In the genomic region with DNA sequence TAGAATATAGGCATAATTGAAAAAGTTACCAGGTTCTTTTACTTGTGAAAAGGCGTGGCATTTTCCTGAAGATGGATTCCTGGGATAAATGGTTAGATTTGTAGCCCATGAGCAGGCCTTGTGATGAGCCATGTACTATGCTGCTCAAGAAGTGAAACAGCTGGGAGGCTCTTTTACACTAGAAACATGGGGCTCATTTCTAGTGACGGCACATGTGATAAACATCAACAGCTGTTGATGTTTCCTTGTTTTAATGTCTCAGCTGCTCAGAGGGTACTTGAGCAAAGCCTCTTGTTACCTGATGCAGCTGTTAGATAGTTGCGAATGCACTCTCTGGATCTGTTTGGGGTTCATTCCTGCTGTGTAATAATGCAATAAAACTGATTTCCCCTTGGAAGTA, we compare ENCODE assay signal across 1 cellular context.
TF ChIP-seq lines count a peak whose summit lies in the region.

No MANE protein-coding gene starts in this region.

TF ChIP-seq in IMR-90, 13 proteins besides CTCF, POLR2A, EP300 and RAD21 (continued from another document):
- TF ChIP-seq, protein P1, sequence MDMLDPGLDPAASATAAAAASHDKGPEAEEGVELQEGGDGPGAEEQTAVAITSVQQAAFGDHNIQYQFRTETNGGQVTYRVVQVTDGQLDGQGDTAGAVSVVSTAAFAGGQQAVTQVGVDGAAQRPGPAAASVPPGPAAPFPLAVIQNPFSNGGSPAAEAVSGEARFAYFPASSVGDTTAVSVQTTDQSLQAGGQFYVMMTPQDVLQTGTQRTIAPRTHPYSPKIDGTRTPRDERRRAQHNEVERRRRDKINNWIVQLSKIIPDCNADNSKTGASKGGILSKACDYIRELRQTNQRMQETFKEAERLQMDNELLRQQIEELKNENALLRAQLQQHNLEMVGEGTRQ (IDR thresholded peaks at IDR 0.05; ENCODE audit: low read depth, low read length): no peak
- TF ChIP-seq RFX5 (IDR thresholded peaks at IDR 0.05; ENCODE audit: low read depth, low read length) (no peak), FOS (IDR thresholded peaks at IDR 0.05; ENCODE audit: low read depth, low read length) (no peak), SMC3 (IDR thresholded peaks at IDR 0.05; ENCODE audit: low read depth, low read length) (no peak), BHLHE40 (IDR thresholded peaks at IDR 0.05; ENCODE audit: low read depth, low read length) (no peak)
